ENCODE assay signal across 10 cellular contexts in genomic region chr12:108801736-108802665, GRCh38. TPM values are rescaled to one million over a fixed set of nuclear protein-coding genes. Genes with fewer than 3 reads are reported as not detected.
DNase-seq lines count a peak whose midpoint lies in the region; ATAC-seq and TF ChIP-seq lines count a peak whose summit lies in the region.
"Had no signal": no experiment of that assay in that cellular context is flagged by ENCODE, and none has a peak within 500 bp of the region (broad histone marks: within the 10 kb centered on the region; RNA-seq: fewer than 3 reads in every experiment).

No MANE protein-coding gene starts in this region.

- in situ Hi-C loops in Caki2 (cut with HindIII; ENCODE audit: low pct_unique_long_range_greater_than_20kb, low sequenced_read_pairs) = no loop called here

- H3K4me2 ChIP-seq in trophoblast cell (ENCODE audit: low read length) = peak overlapping the region; percentile 59

- peak overlapping the region; percentile 89 for H3K14ac ChIP-seq in trophoblast cell (ENCODE audit: low read length)

- H3K18ac ChIP-seq in trophoblast cell (ENCODE audit: low read length) = peak overlapping the region; percentile 93

- H3K36me3 ChIP-seq in SJCRH30 (peaks cover 69% of the 10 kb centered on the region), trophoblast cell (ENCODE audit: control insufficient read depth in 1 of 2, insufficient read depth in 2 of 2, low read length in 2 of 2) (peaks cover 39 to 43% of the 10 kb centered on the region in 2 experiments)

- peak overlapping the region; percentile 91 for H2BK5ac ChIP-seq in trophoblast cell (ENCODE audit: low read depth, low read length, poor library complexity)

- peak overlapping the region; percentile 97 for H4K91ac ChIP-seq in trophoblast cell (ENCODE audit: low read depth, low read length)

- H3K4me3 Mint-ChIP-seq in activated naive CD4-positive, alpha-beta T cell treated with anti-CD3 and anti-CD28 coated beads, Interleukin-2, amount 10 ng/mL, durations not matched to agents 7 days and 5 days = no peak overlapping the region
- H3K4me3 Mint-ChIP-seq in activated CD8-positive, alpha-beta memory T cell treated with anti-CD3 and anti-CD28 coated beads, Interleukin-2, amount 10 ng/mL, durations not matched to agents 7 days and 5 days = no peak overlapping the region

- H4K8ac ChIP-seq in trophoblast cell (ENCODE audit: low read depth, low read length) = peak overlapping the region; percentile 72

- TF ChIP-seq POLR2A in GM18505 (IDR thresholded peaks at IDR 0.05; ENCODE audit: borderline replicate concordance, extremely low read depth, insufficient read depth, insufficient read length) = no peak

- H3K4me3 ChIP-seq in SJCRH30 (no peak overlapping the region), trophoblast cell (ENCODE audit: low read depth, low read length) (no peak overlapping the region)
- H3K4me3 ChIP-seq: K562 had no signal

- H2AFZ ChIP-seq in trophoblast cell (ENCODE audit: insufficient read depth, low read length, poor library complexity) = peak overlapping the region; percentile 5

- H3K27me3 Mint-ChIP-seq in activated naive CD4-positive, alpha-beta T cell treated with anti-CD3 and anti-CD28 coated beads, Interleukin-2, amount 10 ng/mL, durations not matched to agents 7 days and 5 days = no peaks in the 10 kb centered on the region
- H3K27me3 Mint-ChIP-seq in activated CD8-positive, alpha-beta memory T cell treated with anti-CD3 and anti-CD28 coated beads, Interleukin-2, amount 10 ng/mL, durations not matched to agents 7 days and 5 days = no peaks in the 10 kb centered on the region

- peak overlapping the region; percentile 50 for H3K4ac ChIP-seq in trophoblast cell (ENCODE audit: low read depth, low read length)

- H3K27me3 ChIP-seq in SJCRH30 (no peaks in the 10 kb centered on the region), trophoblast cell (ENCODE audit: insufficient read depth, low read length) (no peaks in the 10 kb centered on the region)

- H3K9me3 ChIP-seq in SJCRH30 (replicated peaks) (no peaks in the 10 kb centered on the region), trophoblast cell (ENCODE audit: insufficient read depth, low read depth, low read length) (peaks cover 3% of the 10 kb centered on the region)

- peaks cover 30% of the 10 kb centered on the region for H3K79me1 ChIP-seq in trophoblast cell (ENCODE audit: low read length)

- H2AK5ac ChIP-seq in trophoblast cell (ENCODE audit: low read length) = peak overlapping the region; percentile 85

- peaks cover 42% of the 10 kb centered on the region for H3K36me3 Mint-ChIP-seq in activated naive CD4-positive, alpha-beta T cell treated with anti-CD3 and anti-CD28 coated beads, Interleukin-2, amount 10 ng/mL, durations not matched to agents 7 days and 5 days
- peaks cover 57% of the 10 kb centered on the region for H3K36me3 Mint-ChIP-seq in activated CD8-positive, alpha-beta memory T cell treated with anti-CD3 and anti-CD28 coated beads, Interleukin-2, amount 10 ng/mL, durations not matched to agents 7 days and 5 days

- no peak overlapping the region for H3K27ac Mint-ChIP-seq in activated naive CD4-positive, alpha-beta T cell treated with anti-CD3 and anti-CD28 coated beads, Interleukin-2, amount 10 ng/mL, durations not matched to agents 7 days and 5 days
- no peak overlapping the region for H3K27ac Mint-ChIP-seq in activated CD8-positive, alpha-beta memory T cell treated with anti-CD3 and anti-CD28 coated beads, Interleukin-2, amount 10 ng/mL, durations not matched to agents 7 days and 5 days

- peaks cover 4% of the 10 kb centered on the region for H3K4me1 Mint-ChIP-seq in activated naive CD4-positive, alpha-beta T cell treated with anti-CD3 and anti-CD28 coated beads, Interleukin-2, amount 10 ng/mL, durations not matched to agents 7 days and 5 days
- peaks cover 16% of the 10 kb centered on the region for H3K4me1 Mint-ChIP-seq in activated CD8-positive, alpha-beta memory T cell treated with anti-CD3 and anti-CD28 coated beads, Interleukin-2, amount 10 ng/mL, durations not matched to agents 7 days and 5 days

- H2BK12ac ChIP-seq in trophoblast cell (ENCODE audit: low read length) = peak overlapping the region; percentile 37

- no peaks in the 10 kb centered on the region for H3K9me3 Mint-ChIP-seq in activated naive CD4-positive, alpha-beta T cell treated with anti-CD3 and anti-CD28 coated beads, Interleukin-2, amount 10 ng/mL, durations not matched to agents 7 days and 5 days
- no peaks in the 10 kb centered on the region for H3K9me3 Mint-ChIP-seq in activated CD8-positive, alpha-beta memory T cell treated with anti-CD3 and anti-CD28 coated beads, Interleukin-2, amount 10 ng/mL, durations not matched to agents 7 days and 5 days (ENCODE audit: low read depth)

- no peak overlapping the region for H3K23ac ChIP-seq in trophoblast cell (ENCODE audit: low read length)

- peaks cover 6% of the 10 kb centered on the region for H3K79me2 ChIP-seq in trophoblast cell (ENCODE audit: control insufficient read depth, insufficient read depth, low read length, poor library complexity)

- DNase-seq in Caki2 (ENCODE audit: low read depth) = peak; percentile 68
- DNase-seq in SJCRH30 = peak; percentile 56 to 67
- DNase-seq in glomerular visceral epithelial cell (ENCODE audit: extremely low spot score) = peak; percentile 87
- DNase-seq in trophoblast cell = peak in 1 of 2 donors; percentile 38
- no peak for DNase-seq in activated naive CD4-positive, alpha-beta T cell treated with anti-CD3 and anti-CD28 coated beads, Interleukin-2, amount 10 ng/mL, durations not matched to agents 7 days and 5 days
- DNase-seq in DMS153 treated with DMSO at 0.1 percent for 48 hours (lab: John Stamatoyannopoulos, UW; ENCODE audit: unreplicated experiment) = no peak
- no peak for DNase-seq in activated CD8-positive, alpha-beta memory T cell treated with anti-CD3 and anti-CD28 coated beads, Interleukin-2, amount 10 ng/mL, durations not matched to agents 7 days and 5 days
- DNase-seq: activated CD4-positive, alpha-beta T cell treated with anti-CD3 and anti-CD28 coated beads, Interleukin-2, amount 50 U/mL, for 1 hour had no signal

- no CpG with 5 or more reads among the region's 17 CpGs for WGBS in trophoblast cell (ENCODE audit: extremely low coverage, insufficient coverage, insufficient read length)

- H3K9ac ChIP-seq in trophoblast cell (ENCODE audit: low read length) = peak overlapping the region; percentile 34

- peak overlapping the region; percentile 15 for H4K12ac ChIP-seq in trophoblast cell (ENCODE audit: low read depth, low read length)

- H3K4me1 ChIP-seq in SJCRH30 = peaks cover 34% of the 10 kb centered on the region
- H3K4me1 ChIP-seq in trophoblast cell (ENCODE audit: control insufficient read depth in 1 of 2, insufficient read depth in 2 of 2, low read length in 2 of 2) = peaks cover 24 to 25% of the 10 kb centered on the region in 2 experiments

- H2BK120ac ChIP-seq in trophoblast cell (ENCODE audit: insufficient read depth, low read length, poor library complexity) = peak overlapping the region; percentile 79

- no peak for ATAC-seq in GM18505 (IDR thresholded peaks at IDR 0.05; ENCODE audit: unreplicated experiment)
- ATAC-seq in activated CD8-positive, alpha-beta memory T cell treated with anti-CD3 and anti-CD28 coated beads, Interleukin-2, amount 10 ng/mL, durations not matched to agents 7 days and 5 days = no peak
- ATAC-seq: K562 had no signal

- H3K27ac ChIP-seq in SJCRH30 (peak overlapping the region; percentile 34), trophoblast cell (ENCODE audit: low read depth, low read length) (peak overlapping the region; percentile 97)

- CTCF ChIA-PET in activated naive CD4-positive, alpha-beta T cell treated with anti-CD3 and anti-CD28 coated beads, Interleukin-2, amount 10 ng/mL, durations not matched to agents 7 days and 5 days (lab: Charles Lee) = interaction anchor here (0.6 to 9.6 kb wide), 10 partner anchors 23 to 238 kb away, joined by 3 to 168 read pairs (median 8); no protein-coding TSS in a partner anchor
- CTCF ChIA-PET in activated CD8-positive, alpha-beta memory T cell treated with anti-CD3 and anti-CD28 coated beads, Interleukin-2, amount 10 ng/mL, durations not matched to agents 7 days and 5 days (lab: Charles Lee) = interaction anchor here (0.9 to 12.7 kb wide), 8 partner anchors 17 to 291 kb away, joined by 3 to 203 read pairs (median 4); partner anchors contain the start of genes ALKBH2 and ISCU

RNA-seq across cellular contexts. Expression of gene SSH1, which starts 55.4 kb away (rescaled TPM):
- total RNA-seq in Caki2 (2014; rRNA removed; shearing (Covaris generic); ENCODE audit: low replicate concordance) = 6.6 and 8.7 TPM in 2 replicates
- 12.1 and 12.3 TPM in 2 replicates for total RNA-seq in SJCRH30 (2014; rRNA removed; shearing (Covaris generic))
- 28.2 and 30.2 TPM in 2 replicates for polyA plus RNA-seq in trophoblast cell (2013)
- 10 to 100 TPM; 66.9 to 73.9 TPM for total RNA-seq in activated CD8-positive, alpha-beta memory T cell treated with anti-CD3 and anti-CD28 coated beads, Interleukin-2, amount 10 ng/mL, durations not matched to agents 7 days and 5 days

Comparison
In these comparisons a context has a peak if more than half of its experiments do, and no peak if none do; other contexts are left out.
1. DNase-seq: peak in Caki2 (single experiment), SJCRH30 (2 of 2) and glomerular visceral epithelial cell (single experiment); none in activated naive CD4-positive, alpha-beta T cell treated with anti-CD3 and anti-CD28 coated beads, Interleukin-2, amount 10 ng/mL, durations not matched to agents 7 days and 5 days (single experiment), DMS153 treated with DMSO at 0.1 percent for 48 hours (single experiment) and activated CD8-positive, alpha-beta memory T cell treated with anti-CD3 and anti-CD28 coated beads, Interleukin-2, amount 10 ng/mL, durations not matched to agents 7 days and 5 days (single experiment).